ENCODE assay signal across 7 cellular contexts in the genomic region with DNA sequence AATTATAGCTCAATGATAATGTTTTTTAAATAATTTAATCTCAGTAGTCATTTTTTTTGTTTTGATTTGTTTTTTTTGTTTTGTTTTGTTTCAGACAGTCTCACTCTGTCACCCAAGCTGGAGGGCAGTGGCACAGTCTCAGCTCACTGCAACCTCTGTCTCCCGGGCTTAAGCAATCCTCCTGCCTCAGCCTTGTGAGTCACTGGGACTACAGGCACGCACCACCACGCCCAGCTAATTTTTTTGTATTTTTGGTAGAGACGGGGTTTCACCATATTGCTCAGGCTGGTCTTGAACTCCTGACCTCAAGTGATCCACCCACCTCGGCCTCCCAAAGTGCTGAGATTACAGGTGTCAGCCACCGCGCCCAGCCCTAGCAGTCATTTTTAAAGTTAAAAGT.
DNase-seq lines count a peak whose midpoint lies in the region; ATAC-seq and TF ChIP-seq lines count a peak whose summit lies in the region.
"Not testable (repeated sequence)": the region's sequence is repeated elsewhere in the genome, so short reads cannot be mapped to it uniquely, and the experiment has no call there.

No MANE protein-coding gene starts in this region.

- CTCF ChIA-PET in PC-3 (lab: Charles Lee) = not testable (repeated sequence)

- intact Hi-C loops in PC-3 (cut with micrococcal nuclease) = not testable (repeated sequence)

- peak overlapping the region; percentile 18; the same call in 1 of the 2 replicates for H3K27ac ChIP-seq in PC-3 (ENCODE audit: low read length)
- H3K27ac ChIP-seq in trophoblast cell (ENCODE audit: low read depth, low read length) = not testable (repeated sequence)

- H3K9ac ChIP-seq in PC-3 (ENCODE audit: low read length); trophoblast cell (ENCODE audit: low read length): not testable (repeated sequence)

- H2AFZ ChIP-seq in PC-3 (ENCODE audit: low read length); trophoblast cell (ENCODE audit: insufficient read depth, low read length, poor library complexity): not testable (repeated sequence)

- not testable (repeated sequence) for TF ChIP-seq CTCF in PC-3 (conservative IDR thresholded peaks at IDR 0.05; ENCODE audit: low read depth, low read length); choroid plexus epithelial cell (conservative IDR thresholded peaks at IDR 0.05; ENCODE audit: low read depth, low read length); fibroblast of the aortic adventitia (IDR thresholded peaks at IDR 0.05; ENCODE audit: insufficient read depth, low read length)

- not testable (repeated sequence) for H4K20me1 ChIP-seq in PC-3 (ENCODE audit: low read length)

- not testable (repeated sequence) for H3K9me2 ChIP-seq in PC-3 (replicated peaks; ENCODE audit: low read length)

- H3K4me1 ChIP-seq in PC-3 (ENCODE audit: insufficient read depth, low read length); trophoblast cell (ENCODE audit: control insufficient read depth in 1 of 2, insufficient read depth in 2 of 2, low read length in 2 of 2): not testable (repeated sequence)

- H4K12ac ChIP-seq in trophoblast cell (ENCODE audit: low read depth, low read length) = not testable (repeated sequence)

- not testable (repeated sequence) for H3K23ac ChIP-seq in trophoblast cell (ENCODE audit: low read length)

- not testable (repeated sequence) for H3K79me2 ChIP-seq in PC-3 (ENCODE audit: low read length); trophoblast cell (ENCODE audit: control insufficient read depth, insufficient read depth, low read length, poor library complexity)

- no CpG with 5 or more reads among the region's 7 CpGs for WGBS in trophoblast cell (ENCODE audit: extremely low coverage, insufficient coverage, insufficient read length)

- H3K4me2 ChIP-seq in PC-3 (ENCODE audit: low read length); trophoblast cell (ENCODE audit: low read length): not testable (repeated sequence)

- not testable (repeated sequence) for H3K18ac ChIP-seq in trophoblast cell (ENCODE audit: low read length)

- H2BK5ac ChIP-seq in trophoblast cell (ENCODE audit: low read depth, low read length, poor library complexity) = not testable (repeated sequence)

- not testable (repeated sequence) for H3K79me1 ChIP-seq in trophoblast cell (ENCODE audit: low read length)

- H4K91ac ChIP-seq in trophoblast cell (ENCODE audit: low read depth, low read length) = not testable (repeated sequence)

- not testable (repeated sequence) for H3K36me3 ChIP-seq in PC-3 (ENCODE audit: low read depth, low read length); trophoblast cell (ENCODE audit: control insufficient read depth in 1 of 2, insufficient read depth in 2 of 2, low read length in 2 of 2)

- not testable (repeated sequence) for H3K4me3 ChIP-seq in PC-3 (ENCODE audit: low read length); choroid plexus epithelial cell (ENCODE audit: low read depth, low read length); fibroblast of the aortic adventitia (ENCODE audit: low read depth, low read length); trophoblast cell (ENCODE audit: low read depth, low read length)

- ATAC-seq in PC-3 = peak; percentile 55; the same call in 1 of the 2 replicates

- peak; percentile 70 for DNase-seq in ELR (ENCODE audit: low read depth)
- DNase-seq in LHCN-M2 (ENCODE audit: low read depth) = peak; percentile 50
- DNase-seq in PC-3 = peak; percentile 55
- DNase-seq in activated T-cell treated with anti-CD3 and anti-CD28 coated beads, Interleukin-2, amount 50 U/mL, for 1 hour = peak; percentile 4
- DNase-seq in choroid plexus epithelial cell (ENCODE audit: low read depth) = peak; percentile 39
- DNase-seq in fibroblast of the aortic adventitia (ENCODE audit: low read depth) = peak; percentile 68
- DNase-seq in trophoblast cell = peak; percentile 25 to 61

- H3F3A ChIP-seq in PC-3 (ENCODE audit: low read length, unreplicated experiment) = not testable (repeated sequence)

- BruUV-seq in PC-3 (replicated peaks; lab: Mats Ljungman, UMichigan) = not testable (repeated sequence)

- not testable (repeated sequence) for H4K8ac ChIP-seq in trophoblast cell (ENCODE audit: low read depth, low read length)

- not testable (repeated sequence) for H3K9me3 ChIP-seq in PC-3 (ENCODE audit: low read length); trophoblast cell (ENCODE audit: insufficient read depth, low read depth, low read length)

- H3K27me3 ChIP-seq in PC-3 (ENCODE audit: low read length); trophoblast cell (ENCODE audit: insufficient read depth, low read length): not testable (repeated sequence)

- H3K4ac ChIP-seq in trophoblast cell (ENCODE audit: low read depth, low read length) = not testable (repeated sequence)

- H2BK12ac ChIP-seq in trophoblast cell (ENCODE audit: low read length) = not testable (repeated sequence)

- not testable (repeated sequence) for H2AK5ac ChIP-seq in trophoblast cell (ENCODE audit: low read length)

- not testable (repeated sequence) for H2BK120ac ChIP-seq in trophoblast cell (ENCODE audit: insufficient read depth, low read length, poor library complexity)

- POLR2A ChIA-PET in PC-3 (lab: Charles Lee; ENCODE audit: unreplicated experiment) = not testable (repeated sequence)

- H3K14ac ChIP-seq in trophoblast cell (ENCODE audit: low read length) = not testable (repeated sequence)

Comparison
In these comparisons a context has a peak if more than half of its experiments do, and no peak if none do; other contexts are left out.
1. DNase-seq: peak in every context shown above with its lines; median percentile 70 in ELR; 68 in fibroblast of the aortic adventitia; 55 in PC-3; 50 in LHCN-M2; 43 in trophoblast cell; 39 in choroid plexus epithelial cell; 4 in activated T-cell treated with anti-CD3 and anti-CD28 coated beads, Interleukin-2, amount 50 U/mL, for 1 hour.